ENCODE assay signal across 8 cellular contexts in the genomic region with DNA sequence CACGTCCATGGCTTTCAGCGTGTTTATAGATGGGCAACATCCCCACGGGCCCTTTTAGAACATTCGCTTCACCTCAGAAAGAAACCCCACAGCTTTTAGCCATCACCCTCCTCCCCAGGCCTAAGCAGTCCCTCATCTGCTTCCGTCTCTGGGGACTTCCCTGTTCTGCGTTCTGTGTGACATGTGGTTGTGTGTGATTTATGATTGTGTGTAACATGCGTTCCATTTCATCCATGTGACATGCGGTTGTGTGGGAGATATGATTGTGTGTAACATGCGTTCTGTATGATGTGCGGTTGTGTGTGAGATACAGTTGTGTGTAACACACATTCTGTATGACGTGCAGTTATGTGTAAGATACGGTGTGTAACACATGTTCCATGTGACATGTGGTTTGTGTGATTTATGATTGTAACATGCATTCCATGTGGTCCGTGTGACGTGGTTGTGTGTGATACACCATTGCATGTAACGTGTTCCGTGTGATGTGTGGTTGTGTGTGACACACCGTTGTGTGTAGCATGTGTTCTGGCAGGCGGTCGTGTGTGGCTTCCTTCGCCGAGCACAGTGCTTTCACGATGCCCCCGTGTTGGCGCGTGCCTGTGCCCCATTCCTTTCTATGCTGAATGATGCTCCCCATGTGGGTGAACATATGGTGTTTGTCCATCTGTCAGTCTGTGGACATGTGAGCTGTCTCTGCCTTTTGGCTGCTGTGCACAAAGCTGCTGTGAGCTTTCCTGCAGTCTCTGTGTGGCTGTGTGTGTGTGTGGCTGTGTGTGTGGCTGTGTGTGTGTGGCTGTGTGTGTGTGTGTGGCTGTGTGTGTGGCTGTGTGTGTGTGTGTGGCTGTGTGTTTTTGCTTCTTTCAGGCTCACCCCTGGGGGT. TPM values are rescaled to one million over a fixed set of nuclear protein-coding genes. Genes with fewer than 3 reads are reported as not detected.
DNase-seq lines count a peak whose midpoint lies in the region; ATAC-seq and TF ChIP-seq lines count a peak whose summit lies in the region.
"Had no signal": no experiment of that assay in that cellular context is flagged by ENCODE, and none has a peak within 500 bp of the region (broad histone marks: within the 10 kb centered on the region; RNA-seq: fewer than 3 reads in every experiment).

No MANE protein-coding gene starts in this region.

- peak overlapping the region; percentile 91 for H3K27ac Mint-ChIP-seq in stimulated activated effector memory CD8-positive, alpha-beta T cell treated with anti-CD3 and anti-CD28 coated beads, Interleukin-12 subunit alpha, Interleukin-12 subunit beta, amount 100 ng/mL, for 72 hours

- no peak overlapping the region for H3K4me3 Mint-ChIP-seq in stimulated activated effector memory CD8-positive, alpha-beta T cell treated with anti-CD3 and anti-CD28 coated beads, Interleukin-12 subunit alpha, Interleukin-12 subunit beta, amount 100 ng/mL, for 72 hours

- no peaks in the 10 kb centered on the region for H3K36me3 Mint-ChIP-seq in stimulated activated effector memory CD8-positive, alpha-beta T cell treated with anti-CD3 and anti-CD28 coated beads, Interleukin-12 subunit alpha, Interleukin-12 subunit beta, amount 100 ng/mL, for 72 hours

- WGBS in esophagus muscularis mucosa: 69% methylated on average over 24 of the region's 25 CpGs

- peaks cover 18% of the 10 kb centered on the region for H3K4me1 Mint-ChIP-seq in stimulated activated effector memory CD8-positive, alpha-beta T cell treated with anti-CD3 and anti-CD28 coated beads, Interleukin-12 subunit alpha, Interleukin-12 subunit beta, amount 100 ng/mL, for 72 hours

- H3K4me1 ChIP-seq in HEK293 (ENCODE audit: control insufficient read depth, insufficient read depth, low read length): no peaks in the 10 kb centered on the region; the same call in 1 of the 2 replicates
- peaks cover 40 to 60% (median 58%) of the 10 kb centered on the region in 4 donors for H3K4me1 ChIP-seq in esophagus muscularis mucosa
- peaks cover 0 to 18% of the 10 kb centered on the region in 2 donors for H3K4me1 ChIP-seq in breast epithelium

- H3K4me3 ChIP-seq in HEK293 (ENCODE audit: low read depth, low read length) (no peak overlapping the region), esophagus muscularis mucosa (no peak overlapping the region), breast epithelium (no peak overlapping the region)

- no peak for TF ChIP-seq EP300 in esophagus muscularis mucosa (IDR thresholded peaks at IDR 0.05)

- H3K27ac ChIP-seq in HEK293 (ENCODE audit: extremely low read depth, low read depth, low read length) (no peak overlapping the region), esophagus muscularis mucosa (replicated peaks in 1 of 4) (peak overlapping the region; percentile 88 to 96 (median 92)), breast epithelium (peak overlapping the region in 1 of 2 donors; percentile 90)

- no peak for TF ChIP-seq POLR2A in esophagus muscularis mucosa (IDR thresholded peaks at IDR 0.05; ENCODE audit: low read depth)
- TF ChIP-seq POLR2A in breast epithelium (IDR thresholded peaks at IDR 0.05): no peak

- H3K36me3 ChIP-seq in HEK293 (ENCODE audit: control insufficient read depth in 2 of 2, insufficient read depth in 1 of 2, low read length in 2 of 2) (peaks cover 0 to 9% of the 10 kb centered on the region in 2 experiments; a peak in 1 of 3 replicates), esophagus muscularis mucosa (peaks cover 0 to 3% (median 0%) of the 10 kb centered on the region in 4 donors), breast epithelium (no peaks in the 10 kb centered on the region)

- peak; percentile 85 for DNase-seq in NCI-H82 (lab: John Stamatoyannopoulos, UW)
- no peak for DNase-seq in esophagus muscularis mucosa (ENCODE audit: extremely low spot score)
- no peak for DNase-seq in stimulated activated effector memory CD8-positive, alpha-beta T cell treated with anti-CD3 and anti-CD28 coated beads, Interleukin-12 subunit alpha, Interleukin-12 subunit beta, amount 100 ng/mL, for 72 hours (ENCODE audit: low spot score in 2 of 2)
- DNase-seq in breast epithelium (ENCODE audit: low spot score in 2 of 2): no peak
- DNase-seq in stimulated activated CD4-positive, alpha-beta T cell treated with anti-CD3 and anti-CD28 coated beads, Interleukin-15, amount 100 ng/mL, for 24 hours: no peak
- DNase-seq: OCI-M1 had no signal

- H3K9me3 ChIP-seq in HEK293 (ENCODE audit: control insufficient read depth, insufficient read depth, low read depth, low read length) (no peaks in the 10 kb centered on the region), esophagus muscularis mucosa (no peaks in the 10 kb centered on the region), breast epithelium (no peaks in the 10 kb centered on the region)

- intact Hi-C loops in esophagus muscularis mucosa (cut with DNase I) (no loop called here), breast epithelium (cut with DNase I; ENCODE audit: low total_unique reads) (no loop called here)

- CTCF ChIA-PET in HEK293 (lab: Yijun Ruan, JAX): no interaction called here

- no peaks in the 10 kb centered on the region for H3K27me3 ChIP-seq in esophagus muscularis mucosa
- H3K27me3 ChIP-seq in breast epithelium: no peaks in the 10 kb centered on the region

- ATAC-seq in stimulated activated effector memory CD8-positive, alpha-beta T cell treated with anti-CD3 and anti-CD28 coated beads, Interleukin-12 subunit alpha, Interleukin-12 subunit beta, amount 100 ng/mL, for 72 hours: no peak
- no peak for ATAC-seq in HG03095 (IDR thresholded peaks at IDR 0.05; ENCODE audit: unreplicated experiment)

- TF ChIP-seq CTCF in HEK293 (tag by site-specific recombination; IDR thresholded peaks at IDR 0.05): no peak
- no peak for TF ChIP-seq CTCF in esophagus muscularis mucosa (IDR thresholded peaks at IDR 0.05)
- TF ChIP-seq CTCF in breast epithelium (IDR thresholded peaks at IDR 0.05): no peak

- H3K9me3 Mint-ChIP-seq in stimulated activated effector memory CD8-positive, alpha-beta T cell treated with anti-CD3 and anti-CD28 coated beads, Interleukin-12 subunit alpha, Interleukin-12 subunit beta, amount 100 ng/mL, for 72 hours: no peaks in the 10 kb centered on the region

- POLR2A ChIA-PET in HEK293 (lab: Yijun Ruan, JAX): no interaction called here

TF ChIP-seq in HEK293, 187 proteins besides CTCF, POLR2A, EP300 and RAD21 (continues in another document):
- TF ChIP-seq FEZF1 (tag by site-specific recombination; IDR thresholded peaks at IDR 0.05) (peak; percentile 32; the same call in 1 of the 2 replicates), TSHZ1 (tag by site-specific recombination; IDR thresholded peaks at IDR 0.05; ENCODE audit: borderline replicate concordance) (no peak), ZNF600 (tag by site-specific recombination; IDR thresholded peaks at IDR 0.05) (no peak), GLIS2 (tag by site-specific recombination; IDR thresholded peaks at IDR 0.05) (no peak), ZFHX2 (tag by site-specific recombination; conservative IDR thresholded peaks at IDR 0.05) (peak; percentile 23; the same call in 1 of the 2 replicates), ZNF132 (tag by site-specific recombination; IDR thresholded peaks at IDR 0.05; ENCODE audit: borderline replicate concordance) (no peak), ZNF184 (tag by site-specific recombination; IDR thresholded peaks at IDR 0.05) (no peak), GLIS1 (tag by site-specific recombination; IDR thresholded peaks at IDR 0.05) (peak; percentile 44), ZNF175 (tag by site-specific recombination; IDR thresholded peaks at IDR 0.05) (no peak)
- TF ChIP-seq, protein P1, sequence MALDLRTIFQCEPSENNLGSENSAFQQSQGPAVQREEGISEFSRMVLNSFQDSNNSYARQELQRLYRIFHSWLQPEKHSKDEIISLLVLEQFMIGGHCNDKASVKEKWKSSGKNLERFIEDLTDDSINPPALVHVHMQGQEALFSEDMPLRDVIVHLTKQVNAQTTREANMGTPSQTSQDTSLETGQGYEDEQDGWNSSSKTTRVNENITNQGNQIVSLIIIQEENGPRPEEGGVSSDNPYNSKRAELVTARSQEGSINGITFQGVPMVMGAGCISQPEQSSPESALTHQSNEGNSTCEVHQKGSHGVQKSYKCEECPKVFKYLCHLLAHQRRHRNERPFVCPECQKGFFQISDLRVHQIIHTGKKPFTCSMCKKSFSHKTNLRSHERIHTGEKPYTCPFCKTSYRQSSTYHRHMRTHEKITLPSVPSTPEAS (tag by site-specific recombination; IDR thresholded peaks at IDR 0.05): peak; percentile 92

RNA-seq across cellular contexts. Expression of gene PWWP2B, which starts 26.2 kb away (rescaled TPM):
- total RNA-seq in esophagus muscularis mucosa: 10 to 100 TPM; 11.8 to 25.5 (median 14.3) TPM
- total RNA-seq in breast epithelium: 10 to 100 TPM; 10.7 to 15.5 (median 13.4) TPM
